ENCODE assay signal across 22 cellular contexts in the genomic region with DNA sequence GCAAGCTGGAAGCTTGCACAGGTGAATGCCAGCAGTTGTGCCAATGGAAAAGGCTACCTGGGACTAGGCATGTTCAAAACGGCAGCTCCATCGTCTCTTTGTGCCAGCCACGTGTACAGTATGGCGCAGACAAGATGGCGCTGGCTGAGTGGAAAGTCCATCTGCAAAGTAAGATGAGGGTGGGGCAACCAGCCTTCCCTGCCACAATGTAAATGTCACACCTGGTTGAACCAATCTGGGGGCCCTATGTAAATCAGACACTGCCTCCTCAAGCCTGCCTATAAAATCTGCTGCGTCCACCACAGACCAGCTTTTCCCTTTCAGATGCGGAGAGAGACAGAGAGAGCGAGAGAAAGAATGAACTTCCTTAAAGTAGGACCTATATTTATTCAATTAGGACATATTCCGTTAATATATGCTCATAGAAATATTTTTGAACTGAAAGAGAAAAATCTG. TPM values are rescaled to one million over a fixed set of nuclear protein-coding genes. Genes with fewer than 3 reads are reported as not detected.
A peak's percentile ranks its signal among the peaks of the same experiment; 100 is the strongest.
DNase-seq lines count a peak whose midpoint lies in the region; ATAC-seq and TF ChIP-seq lines count a peak whose summit lies in the region.
"Had no signal": no experiment of that assay in that cellular context is flagged by ENCODE, and none has a peak within 500 bp of the region (broad histone marks: within the 10 kb centered on the region; RNA-seq: fewer than 3 reads in every experiment).

No MANE protein-coding gene starts in this region.

- DNase-seq in NCI-H82 (lab: John Stamatoyannopoulos, UW) (peak; percentile 35), NCI-H82 treated with DMSO at 0.1 percent for 48 hours (lab: John Stamatoyannopoulos, UW; ENCODE audit: unreplicated experiment) (no peak), NCI-H2029 (lab: John Stamatoyannopoulos, UW) (peak; percentile 7), WTC11 (ENCODE audit: low spot score) (no peak), CD1c-positive myeloid dendritic cell (ENCODE audit: extremely low spot score) (no peak)
- DNase-seq: C1 segment of cervical spinal cord, DMS 273 treated with DMSO at 0.1 percent for 48 hours, EL, NCI-H1436 treated with DMSO at 0.1 percent for 48 hours, NCI-H2107, NCI-H226, NCI-H524, PC-3, SIG-M5, T-helper 1 cell, T-helper 9 cell had no signal

- H3K4me3 Mint-ChIP-seq in WTC11 = no peak overlapping the region

- ATAC-seq in WTC11 (peak; percentile 31; the same call in 1 of the 2 replicates), GM18502 (IDR thresholded peaks at IDR 0.05; ENCODE audit: poor library complexity, unreplicated experiment) (no peak), GM21367 (IDR thresholded peaks at IDR 0.05; ENCODE audit: unreplicated experiment) (no peak)
- ATAC-seq: GM12878, PC-3 had no signal

- H3K27me3 Mint-ChIP-seq in WTC11 (ENCODE audit: low read depth) = no peaks in the 10 kb centered on the region

- H3K36me3 Mint-ChIP-seq in WTC11 = no peaks in the 10 kb centered on the region

- H3K9me3 Mint-ChIP-seq in WTC11 = peaks cover 12% of the 10 kb centered on the region

- CTCF ChIA-PET in WTC11 (lab: Charles Lee) = interaction anchor here (0.8 kb wide), 1 partner anchor 307 kb away, joined by 3 read pairs; no protein-coding TSS in a partner anchor

- no peak overlapping the region for H3K27ac Mint-ChIP-seq in WTC11

- POLR2A ChIA-PET in WTC11 (lab: Charles Lee) = interaction anchor here (0.5 kb wide), 1 partner anchor 370 kb away, joined by 6 read pairs; no protein-coding TSS in a partner anchor

- no peak for TF ChIP-seq CTCF in WTC11 (IDR thresholded peaks at IDR 0.05)

- peaks cover 14% of the 10 kb centered on the region for H3K4me1 Mint-ChIP-seq in WTC11

TF ChIP-seq in WTC11, 78 proteins besides CTCF, POLR2A, EP300 and RAD21:
- TF ChIP-seq, protein P1, sequence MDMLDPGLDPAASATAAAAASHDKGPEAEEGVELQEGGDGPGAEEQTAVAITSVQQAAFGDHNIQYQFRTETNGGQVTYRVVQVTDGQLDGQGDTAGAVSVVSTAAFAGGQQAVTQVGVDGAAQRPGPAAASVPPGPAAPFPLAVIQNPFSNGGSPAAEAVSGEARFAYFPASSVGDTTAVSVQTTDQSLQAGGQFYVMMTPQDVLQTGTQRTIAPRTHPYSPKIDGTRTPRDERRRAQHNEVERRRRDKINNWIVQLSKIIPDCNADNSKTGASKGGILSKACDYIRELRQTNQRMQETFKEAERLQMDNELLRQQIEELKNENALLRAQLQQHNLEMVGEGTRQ (CRISPR knock-in tag; IDR thresholded peaks at IDR 0.05) = no peak
- TF ChIP-seq FOXP1 (CRISPR knock-in tag; IDR thresholded peaks at IDR 0.05; ENCODE audit: borderline replicate concordance) = no peak
- TF ChIP-seq, protein P2, sequence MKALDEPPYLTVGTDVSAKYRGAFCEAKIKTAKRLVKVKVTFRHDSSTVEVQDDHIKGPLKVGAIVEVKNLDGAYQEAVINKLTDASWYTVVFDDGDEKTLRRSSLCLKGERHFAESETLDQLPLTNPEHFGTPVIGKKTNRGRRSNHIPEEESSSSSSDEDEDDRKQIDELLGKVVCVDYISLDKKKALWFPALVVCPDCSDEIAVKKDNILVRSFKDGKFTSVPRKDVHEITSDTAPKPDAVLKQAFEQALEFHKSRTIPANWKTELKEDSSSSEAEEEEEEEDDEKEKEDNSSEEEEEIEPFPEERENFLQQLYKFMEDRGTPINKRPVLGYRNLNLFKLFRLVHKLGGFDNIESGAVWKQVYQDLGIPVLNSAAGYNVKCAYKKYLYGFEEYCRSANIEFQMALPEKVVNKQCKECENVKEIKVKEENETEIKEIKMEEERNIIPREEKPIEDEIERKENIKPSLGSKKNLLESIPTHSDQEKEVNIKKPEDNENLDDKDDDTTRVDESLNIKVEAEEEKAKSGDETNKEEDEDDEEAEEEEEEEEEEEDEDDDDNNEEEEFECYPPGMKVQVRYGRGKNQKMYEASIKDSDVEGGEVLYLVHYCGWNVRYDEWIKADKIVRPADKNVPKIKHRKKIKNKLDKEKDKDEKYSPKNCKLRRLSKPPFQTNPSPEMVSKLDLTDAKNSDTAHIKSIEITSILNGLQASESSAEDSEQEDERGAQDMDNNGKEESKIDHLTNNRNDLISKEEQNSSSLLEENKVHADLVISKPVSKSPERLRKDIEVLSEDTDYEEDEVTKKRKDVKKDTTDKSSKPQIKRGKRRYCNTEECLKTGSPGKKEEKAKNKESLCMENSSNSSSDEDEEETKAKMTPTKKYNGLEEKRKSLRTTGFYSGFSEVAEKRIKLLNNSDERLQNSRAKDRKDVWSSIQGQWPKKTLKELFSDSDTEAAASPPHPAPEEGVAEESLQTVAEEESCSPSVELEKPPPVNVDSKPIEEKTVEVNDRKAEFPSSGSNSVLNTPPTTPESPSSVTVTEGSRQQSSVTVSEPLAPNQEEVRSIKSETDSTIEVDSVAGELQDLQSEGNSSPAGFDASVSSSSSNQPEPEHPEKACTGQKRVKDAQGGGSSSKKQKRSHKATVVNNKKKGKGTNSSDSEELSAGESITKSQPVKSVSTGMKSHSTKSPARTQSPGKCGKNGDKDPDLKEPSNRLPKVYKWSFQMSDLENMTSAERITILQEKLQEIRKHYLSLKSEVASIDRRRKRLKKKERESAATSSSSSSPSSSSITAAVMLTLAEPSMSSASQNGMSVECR (CRISPR knock-in tag; IDR thresholded peaks at IDR 0.05; ENCODE audit: borderline replicate concordance) = no peak
- TF ChIP-seq, protein P3, sequence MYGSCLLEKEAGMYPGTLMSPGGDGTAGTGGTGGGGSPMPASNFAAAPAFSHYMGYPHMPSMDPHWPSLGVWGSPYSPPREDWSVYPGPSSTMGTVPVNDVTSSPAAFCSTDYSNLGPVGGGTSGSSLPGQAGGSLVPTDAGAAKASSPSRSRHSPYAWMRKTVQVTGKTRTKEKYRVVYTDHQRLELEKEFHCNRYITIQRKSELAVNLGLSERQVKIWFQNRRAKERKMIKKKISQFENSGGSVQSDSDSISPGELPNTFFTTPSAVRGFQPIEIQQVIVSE (CRISPR knock-in tag; IDR thresholded peaks at IDR 0.05; ENCODE audit: borderline replicate concordance) = no peak
- no peak for TF ChIP-seq OVOL2 (CRISPR knock-in tag; IDR thresholded peaks at IDR 0.05; ENCODE audit: borderline replicate concordance)
- TF ChIP-seq NR1H2 (CRISPR knock-in tag; IDR thresholded peaks at IDR 0.05) = no peak
- no peak for TF ChIP-seq ZNF396 (CRISPR knock-in tag; IDR thresholded peaks at IDR 0.05; ENCODE audit: borderline replicate concordance)

RNA-seq across cellular contexts. Expression of a gene that starts 18.5 kb away (rescaled TPM):
- total RNA-seq in WTC11 (2021) = not detected in 3 replicates
- total RNA-seq: A673, GM12878, H4, HT-29, PC-3 had no signal

Comparison
In these comparisons a context has a peak if more than half of its experiments do, and no peak if none do; other contexts are left out.
1. DNase-seq: peak in NCI-H82 (single experiment) and NCI-H2029 (single experiment); none in NCI-H82 treated with DMSO at 0.1 percent for 48 hours (single experiment), WTC11 (single experiment) and CD1c-positive myeloid dendritic cell (single experiment).